Comparison of ENCODE assay signal across 8 cellular contexts in genomic region chr6:107866606-107867301, GRCh38. TPM values are rescaled to one million over a fixed set of nuclear protein-coding genes. Genes with fewer than 3 reads are reported as not detected.
DNase-seq lines count a peak whose midpoint lies in the region; ATAC-seq, FAIRE-seq and TF ChIP-seq lines count a peak whose summit lies in the region.

No MANE protein-coding gene starts in this region.

- ATAC-seq in psoas muscle = peak in 2 of 4 donors; percentile 41 to 54

- no peaks in the 10 kb centered on the region for H3K4me1 ChIP-seq in psoas muscle

- 45 to 54% (median 50%) methylated on average over 11 of the region's 11 CpGs for WGBS in psoas muscle, 3 donors

- H3K27me3 ChIP-seq in psoas muscle (ENCODE audit: insufficient read depth in 3 of 3, low read length in 2 of 3) = no peaks in the 10 kb centered on the region

- peak; percentile 62 for TF ChIP-seq CTCF in fibroblast of mammary gland (conservative IDR thresholded peaks at IDR 0.05; ENCODE audit: control insufficient read depth, insufficient read depth, low read depth, low read length)
- TF ChIP-seq CTCF in psoas muscle (IDR thresholded peaks at IDR 0.05) = peak; percentile 39
- no peak for TF ChIP-seq CTCF in coronary artery (IDR thresholded peaks at IDR 0.05)

- H3K36me3 ChIP-seq in psoas muscle (ENCODE audit: insufficient read depth in 1 of 2, low read depth in 1 of 2) = peaks cover 4 to 20% of the 10 kb centered on the region in 2 donors

- H3K4me3 ChIP-seq in fibroblast of mammary gland (ENCODE audit: control insufficient read depth, low read depth, low read length) (no peak overlapping the region), psoas muscle (no peak overlapping the region), coronary artery (no peak overlapping the region)

- intact Hi-C loops in psoas muscle (cut with DNase I) = no loop called here

- FAIRE-seq in HTR-8/SVneo (lab: Jason Lieb, UNC) = no peak

- H3K27ac ChIP-seq in psoas muscle = no peak overlapping the region
- no peak overlapping the region for H3K27ac ChIP-seq in coronary artery

- DNase-seq in NCI-H446 (lab: John Stamatoyannopoulos, UW) (peak; percentile 5), NCI-H446 treated with DMSO at 0.1 percent for 48 hours (lab: John Stamatoyannopoulos, UW) (no peak), HTR-8/SVneo (ENCODE audit: insufficient read length, low spot score) (peak; percentile 18), SHP77 (lab: John Stamatoyannopoulos, UW) (peak; percentile 25 to 27), fibroblast of mammary gland (ENCODE audit: low read depth) (peak; percentile 53), psoas muscle (no peak), GM19240 (ENCODE audit: insufficient read length, low spot score) (no peak), coronary artery (ENCODE audit: low spot score) (no peak)

- no peaks in the 10 kb centered on the region for H3K9me3 ChIP-seq in psoas muscle

RNA-seq across cellular contexts. Expression of gene SCML4, which starts 42.6 kb away (rescaled TPM):
- under 1 TPM in 3 of 4 donors, not detected in 1; 0.15 to 0.21 (median 0.15) TPM for total RNA-seq in psoas muscle
- polyA plus RNA-seq in psoas muscle = under 1 TPM in 1 of 3 donors, not detected in 2; 0.03 TPM

Comparison
In these comparisons a context has a peak if more than half of its experiments do, and no peak if none do; other contexts are left out.
1. DNase-seq: peak in NCI-H446 (2 of 2), HTR-8/SVneo (single experiment), SHP77 (2 of 2) and fibroblast of mammary gland (single experiment); none in NCI-H446 treated with DMSO at 0.1 percent for 48 hours (single experiment), psoas muscle (0 of 2), GM19240 (single experiment) and coronary artery (single experiment).